In genomic region chr5:56827923-56828322, GRCh38 we compare ENCODE assay signal across 26 cellular contexts. TPM values are rescaled to one million over a fixed set of nuclear protein-coding genes. Genes with fewer than 3 reads are reported as not detected.
DNase-seq lines count a peak whose midpoint lies in the region; ATAC-seq and TF ChIP-seq lines count a peak whose summit lies in the region.
"Had no signal": no experiment of that assay in that cellular context is flagged by ENCODE, and none has a peak within 500 bp of the region (broad histone marks: within the 10 kb centered on the region; RNA-seq: fewer than 3 reads in every experiment).

No MANE protein-coding gene starts in this region.

- no peaks in the 10 kb centered on the region for H3K9me2 ChIP-seq in MM.1S (replicated peaks; ENCODE audit: insufficient read depth, low read length)

- no peak overlapping the region for H2AFZ ChIP-seq in MM.1S (ENCODE audit: low read length)

- no peaks in the 10 kb centered on the region for H3K9me3 Mint-ChIP-seq in natural killer cell
- H3K9me3 Mint-ChIP-seq in natural killer cell treated with Interleukin-12 subunit alpha and Interleukin-12 subunit beta and Interleukin-15 and Interleukin-18, amount 100 ng/mL, for 72 hours: no peaks in the 10 kb centered on the region
- H3K9me3 Mint-ChIP-seq in activated T-helper 2 cell treated with anti-CD3 and anti-CD28 coated beads, Interferon-gamma antibody, Interleukin-2, Interleukin-4, amounts not matched to agents 10 μg/mL and 5 μg/mL and 100 μg/mL, durations not matched to agents 14 hours and 24 hours and 36 hours: no peaks in the 10 kb centered on the region
- H3K9me3 Mint-ChIP-seq: activated CD4-positive, alpha-beta T cell treated with anti-CD3 and anti-CD28 coated beads, Interleukin-2, amount 10 ng/mL, durations not matched to agents 24 days and 14 days; brain; naive thymus-derived CD8-positive, alpha-beta T cell had no signal

- DNase-seq in natural killer cell (no peak), MM.1S (no peak), coronary artery (ENCODE audit: low spot score) (no peak), COLO829 (ENCODE audit: low spot score) (no peak), iPS-NIHi7 (ENCODE audit: extremely low spot score) (no peak), glomerular visceral epithelial cell (ENCODE audit: extremely low spot score) (no peak)
- no peak for DNase-seq in natural killer cell treated with Interleukin-12 subunit alpha and Interleukin-12 subunit beta and Interleukin-15 and Interleukin-18, amount 100 ng/mL, for 72 hours (ENCODE audit: low spot score)
- no peak for DNase-seq in activated T-helper 2 cell treated with anti-CD3 and anti-CD28 coated beads, Interferon-gamma antibody, Interleukin-2, Interleukin-4, amounts not matched to agents 10 μg/mL and 5 μg/mL and 100 μg/mL, durations not matched to agents 14 hours and 24 hours and 36 hours (ENCODE audit: low spot score)
- DNase-seq: activated CD4-positive, alpha-beta T cell treated with anti-CD3 and anti-CD28 coated beads, Interleukin-2, amount 10 ng/mL, durations not matched to agents 24 days and 14 days; activated CD8-positive, alpha-beta memory T cell treated with anti-CD3 and anti-CD28 coated beads, Interleukin-2, amount 10 ng/mL, durations not matched to agents 7 days and 5 days; adrenal gland; Caco-2; cerebellar nuclear complex; DND-41; left ventricle myocardium inferior; naive thymus-derived CD8-positive, alpha-beta T cell; NCI-H446; NCI-H774; PC-3; stimulated activated CD4-positive, alpha-beta T cell treated with anti-CD3 and anti-CD28 coated beads, Interleukin-4, amount 100 ng/mL, for 4 hours had no signal

- no peak overlapping the region for H3K4me3 Mint-ChIP-seq in natural killer cell
- H3K4me3 Mint-ChIP-seq in natural killer cell treated with Interleukin-12 subunit alpha and Interleukin-12 subunit beta and Interleukin-15 and Interleukin-18, amount 100 ng/mL, for 72 hours: no peak overlapping the region
- H3K4me3 Mint-ChIP-seq in activated T-helper 2 cell treated with anti-CD3 and anti-CD28 coated beads, Interferon-gamma antibody, Interleukin-2, Interleukin-4, amounts not matched to agents 10 μg/mL and 5 μg/mL and 100 μg/mL, durations not matched to agents 14 hours and 24 hours and 36 hours (ENCODE audit: low read depth): no peak overlapping the region
- H3K4me3 Mint-ChIP-seq: activated CD8-positive, alpha-beta memory T cell treated with anti-CD3 and anti-CD28 coated beads, Interleukin-2, amount 10 ng/mL, durations not matched to agents 7 days and 5 days had no signal

- H3K36me3 ChIP-seq in MM.1S (replicated peaks; ENCODE audit: insufficient read depth, low read length): no peaks in the 10 kb centered on the region
- H3K36me3 ChIP-seq: adrenal gland, left ventricle myocardium inferior, suprapubic skin had no signal

- peaks cover 86 to 87% of the 10 kb centered on the region in 2 donors for H3K4me1 Mint-ChIP-seq in natural killer cell
- H3K4me1 Mint-ChIP-seq in natural killer cell treated with Interleukin-12 subunit alpha and Interleukin-12 subunit beta and Interleukin-15 and Interleukin-18, amount 100 ng/mL, for 72 hours (ENCODE audit: low read depth in 2 of 2): peaks cover 51 to 76% of the 10 kb centered on the region in 2 donors
- H3K4me1 Mint-ChIP-seq in activated T-helper 2 cell treated with anti-CD3 and anti-CD28 coated beads, Interferon-gamma antibody, Interleukin-2, Interleukin-4, amounts not matched to agents 10 μg/mL and 5 μg/mL and 100 μg/mL, durations not matched to agents 14 hours and 24 hours and 36 hours (ENCODE audit: low read depth): peaks cover 75% of the 10 kb centered on the region

- intact Hi-C loops in natural killer cell (cut with micrococcal nuclease): no loop called here
- intact Hi-C loops in activated T-helper 2 cell treated with anti-CD3 and anti-CD28 coated beads, Interferon-gamma antibody, Interleukin-2, Interleukin-4, amounts not matched to agents 10 μg/mL and 5 μg/mL and 100 μg/mL, durations not matched to agents 14 hours and 24 hours and 36 hours (cut with micrococcal nuclease): loop anchor here (2.0 kb wide), 1 partner anchor 13 kb away; the partner anchor contains the start of gene MAP3K1

- TF ChIP-seq CTCF in natural killer cell (IDR thresholded peaks at IDR 0.05) (no peak), MM.1S (IDR thresholded peaks at IDR 0.05; ENCODE audit: low read length) (no peak), coronary artery (IDR thresholded peaks at IDR 0.05) (no peak)

- H3K4me2 ChIP-seq in MM.1S (ENCODE audit: low read depth, low read length): no peak overlapping the region

- H3F3A ChIP-seq in MM.1S (ENCODE audit: insufficient read depth, low read length): peaks cover 19% of the 10 kb centered on the region

- peak overlapping the region; percentile 44 to 45 for H3K27ac Mint-ChIP-seq in natural killer cell
- peak overlapping the region in 1 of 2 donors; percentile 35 for H3K27ac Mint-ChIP-seq in natural killer cell treated with Interleukin-12 subunit alpha and Interleukin-12 subunit beta and Interleukin-15 and Interleukin-18, amount 100 ng/mL, for 72 hours
- peak overlapping the region; percentile 19 for H3K27ac Mint-ChIP-seq in activated T-helper 2 cell treated with anti-CD3 and anti-CD28 coated beads, Interferon-gamma antibody, Interleukin-2, Interleukin-4, amounts not matched to agents 10 μg/mL and 5 μg/mL and 100 μg/mL, durations not matched to agents 14 hours and 24 hours and 36 hours
- H3K27ac Mint-ChIP-seq: activated CD4-positive, alpha-beta T cell treated with anti-CD3 and anti-CD28 coated beads, Interleukin-2, amount 10 ng/mL, durations not matched to agents 24 days and 14 days; activated CD8-positive, alpha-beta memory T cell treated with anti-CD3 and anti-CD28 coated beads, Interleukin-2, amount 10 ng/mL, durations not matched to agents 7 days and 5 days had no signal

- peaks cover 99% of the 10 kb centered on the region for H3K79me2 ChIP-seq in MM.1S (ENCODE audit: low read length)

- H3K27me3 Mint-ChIP-seq in natural killer cell (ENCODE audit: low read depth in 2 of 2): no peaks in the 10 kb centered on the region
- no peaks in the 10 kb centered on the region for H3K27me3 Mint-ChIP-seq in natural killer cell treated with Interleukin-12 subunit alpha and Interleukin-12 subunit beta and Interleukin-15 and Interleukin-18, amount 100 ng/mL, for 72 hours
- no peaks in the 10 kb centered on the region for H3K27me3 Mint-ChIP-seq in activated T-helper 2 cell treated with anti-CD3 and anti-CD28 coated beads, Interferon-gamma antibody, Interleukin-2, Interleukin-4, amounts not matched to agents 10 μg/mL and 5 μg/mL and 100 μg/mL, durations not matched to agents 14 hours and 24 hours and 36 hours (ENCODE audit: low read depth)
- H3K27me3 Mint-ChIP-seq: activated CD4-positive, alpha-beta T cell treated with anti-CD3 and anti-CD28 coated beads, Interleukin-2, amount 10 ng/mL, durations not matched to agents 24 days and 14 days; activated CD8-positive, alpha-beta memory T cell treated with anti-CD3 and anti-CD28 coated beads, Interleukin-2, amount 10 ng/mL, durations not matched to agents 7 days and 5 days; naive thymus-derived CD8-positive, alpha-beta T cell had no signal

- peaks cover 11% of the 10 kb centered on the region; the same call in 1 of the 2 replicates for H4K20me1 ChIP-seq in MM.1S (ENCODE audit: insufficient read depth, low read length)

- peaks cover 48% of the 10 kb centered on the region for H3K4me1 ChIP-seq in MM.1S (ENCODE audit: low read length)

- ATAC-seq in natural killer cell: peak in 1 of 3 donors; percentile 48
- ATAC-seq in natural killer cell treated with Interleukin-12 subunit alpha and Interleukin-12 subunit beta and Interleukin-15 and Interleukin-18, amount 100 ng/mL, for 72 hours: no peak
- ATAC-seq: activated CD8-positive, alpha-beta memory T cell treated with anti-CD3 and anti-CD28 coated beads, Interleukin-2, amount 10 ng/mL, durations not matched to agents 7 days and 5 days; HCT116; naive thymus-derived CD8-positive, alpha-beta T cell; PC-3; Right ventricle myocardium inferior; SK-N-SH treated with all-trans-retinoic acid at 6 μM for 48 hours had no signal

- H3K4me3 ChIP-seq in MM.1S (ENCODE audit: low read length): no peak overlapping the region
- no peak overlapping the region for H3K4me3 ChIP-seq in coronary artery
- H3K4me3 ChIP-seq: adrenal gland, left ventricle myocardium inferior, suprapubic skin had no signal

- no peaks in the 10 kb centered on the region for H3K27me3 ChIP-seq in MM.1S (replicated peaks; ENCODE audit: insufficient read depth, low read length)
- H3K27me3 ChIP-seq: adrenal gland, suprapubic skin had no signal

- no peaks in the 10 kb centered on the region for H3K36me3 Mint-ChIP-seq in natural killer cell
- no peaks in the 10 kb centered on the region for H3K36me3 Mint-ChIP-seq in natural killer cell treated with Interleukin-12 subunit alpha and Interleukin-12 subunit beta and Interleukin-15 and Interleukin-18, amount 100 ng/mL, for 72 hours
- H3K36me3 Mint-ChIP-seq in activated T-helper 2 cell treated with anti-CD3 and anti-CD28 coated beads, Interferon-gamma antibody, Interleukin-2, Interleukin-4, amounts not matched to agents 10 μg/mL and 5 μg/mL and 100 μg/mL, durations not matched to agents 14 hours and 24 hours and 36 hours (ENCODE audit: low read depth): peaks cover 5% of the 10 kb centered on the region

- no peak overlapping the region for H3K9ac ChIP-seq in MM.1S (ENCODE audit: low read length)

- H3K27ac ChIP-seq in MM.1S (ENCODE audit: low read length) (peak overlapping the region; percentile 69; the same call in 1 of the 2 replicates), coronary artery (no peak overlapping the region)
- H3K27ac ChIP-seq: adrenal gland, HL-60, left ventricle myocardium inferior, suprapubic skin had no signal

- H3K9me3 ChIP-seq in MM.1S (replicated peaks; ENCODE audit: insufficient read depth, low read length): no peaks in the 10 kb centered on the region
- H3K9me3 ChIP-seq: adrenal gland, Caco-2, left ventricle myocardium inferior, suprapubic skin had no signal

RNA-seq across cellular contexts. Expression of gene MAP3K1, which starts 12.6 kb away (rescaled TPM):
- total RNA-seq in natural killer cell: 10 to 100 TPM; 27.8 to 35.7 (median 35.5) TPM
- total RNA-seq in natural killer cell treated with Interleukin-12 subunit alpha and Interleukin-12 subunit beta and Interleukin-15 and Interleukin-18, amount 100 ng/mL, for 72 hours: 10 to 100 TPM; 11.1 to 16.3 TPM
- total RNA-seq in activated T-helper 2 cell treated with anti-CD3 and anti-CD28 coated beads, Interferon-gamma antibody, Interleukin-2, Interleukin-4, amounts not matched to agents 10 μg/mL and 5 μg/mL and 100 μg/mL, durations not matched to agents 14 hours and 24 hours and 36 hours: 19.9 and 20.7 TPM in 2 replicates
